22 cellular contexts compared by ENCODE assay signal in genomic region chr12:57255916-57256315, GRCh38. TPM values are rescaled to one million over a fixed set of nuclear protein-coding genes. Genes with fewer than 3 reads are reported as not detected.
"Had no signal": no experiment of that assay in that cellular context is flagged by ENCODE, and none has a peak within 500 bp of the region (broad histone marks: within the 10 kb centered on the region; RNA-seq: fewer than 3 reads in every experiment).

No MANE protein-coding gene starts in this region.

- ATAC-seq: left colon; naive thymus-derived CD8-positive, alpha-beta T cell; pancreas; right lobe of liver had no signal

- H3K9me3 ChIP-seq: left ventricle myocardium inferior, pancreas, right atrium auricular region, right lobe of liver, suprapubic skin, tibial nerve, uterus had no signal

- DNase-seq: hypothalamus; immature natural killer cell; kidney; left colon; left ventricle myocardium inferior; naive thymus-derived CD8-positive, alpha-beta T cell; nucleus accumbens; pancreas; right lobe of liver; stimulated activated CD4-positive, alpha-beta T cell treated with anti-CD3 and anti-CD28 coated beads, Interleukin-12 subunit alpha, Interleukin-12 subunit beta, amount 100 ng/mL, for 4 hours; stimulated activated CD4-positive, alpha-beta T cell treated with anti-CD3 and anti-CD28 coated beads, Interleukin-15, amount 100 ng/mL, for 24 hours; stimulated activated CD4-positive, alpha-beta T cell treated with anti-CD3 and anti-CD28 coated beads, Interleukin-2, amount 100 ng/mL, for 24 hours; stimulated activated CD4-positive, alpha-beta T cell treated with anti-CD3 and anti-CD28 coated beads, Interleukin-4, amount 100 ng/mL, for 1 hour; stimulated activated naive CD4-positive, alpha-beta T cell; uterus had no signal

- H3K27ac ChIP-seq: left ventricle myocardium inferior, pancreas, right atrium auricular region, right lobe of liver, skin epidermis, suprapubic skin, tibial nerve, uterus had no signal

- H3K4me1 ChIP-seq: suprapubic skin, tibial nerve, uterus had no signal

- H3K27me3 ChIP-seq: pancreas, right atrium auricular region, right lobe of liver, suprapubic skin, tibial nerve, uterus had no signal

- H3K4me3 ChIP-seq: left ventricle myocardium inferior, lung, pancreas, right atrium auricular region, right lobe of liver, skin epidermis, suprapubic skin, tibial nerve, uterus had no signal

- H3K36me3 ChIP-seq: uterus had no signal

RNA-seq across cellular contexts. Expression of gene STAC3, which starts 4.9 kb away (rescaled TPM):
- polyA plus RNA-seq: immature natural killer cell; naive thymus-derived CD8-positive, alpha-beta T cell had no signal

RNA-seq across cellular contexts. Expression of gene NXPH4, which starts 39.3 kb away (rescaled TPM):
- total RNA-seq: left colon, subcutaneous adipose tissue, ureter had no signal
- polyA plus RNA-seq: immature natural killer cell; naive thymus-derived CD8-positive, alpha-beta T cell had no signal
